2 cellular contexts compared by ENCODE assay signal in the genomic region with DNA sequence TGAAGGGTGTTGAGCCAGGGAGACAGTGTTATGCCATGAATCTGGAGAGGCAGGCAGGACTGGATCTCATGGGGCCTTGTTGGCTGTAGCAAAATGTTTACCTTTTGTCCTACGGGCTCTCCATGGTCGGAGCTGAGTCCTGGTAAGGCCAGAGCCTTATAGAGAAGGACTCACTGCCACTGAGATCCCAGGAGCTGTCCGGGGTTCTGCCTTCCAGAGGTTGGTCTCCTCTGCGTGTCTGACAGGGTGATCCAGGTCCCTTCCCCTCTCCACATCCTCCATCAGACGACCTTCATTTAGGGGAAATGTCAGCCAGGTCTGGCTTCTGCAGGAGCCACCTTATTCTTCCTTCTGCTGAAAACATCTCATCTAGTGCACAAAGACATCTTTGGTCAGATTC.
TF ChIP-seq lines count a peak whose summit lies in the region.

No MANE protein-coding gene starts in this region.

TF ChIP-seq in SK-N-SH, 30 proteins besides CTCF, POLR2A, EP300 and RAD21 (continued from another document):
- TF ChIP-seq, protein P1, sequence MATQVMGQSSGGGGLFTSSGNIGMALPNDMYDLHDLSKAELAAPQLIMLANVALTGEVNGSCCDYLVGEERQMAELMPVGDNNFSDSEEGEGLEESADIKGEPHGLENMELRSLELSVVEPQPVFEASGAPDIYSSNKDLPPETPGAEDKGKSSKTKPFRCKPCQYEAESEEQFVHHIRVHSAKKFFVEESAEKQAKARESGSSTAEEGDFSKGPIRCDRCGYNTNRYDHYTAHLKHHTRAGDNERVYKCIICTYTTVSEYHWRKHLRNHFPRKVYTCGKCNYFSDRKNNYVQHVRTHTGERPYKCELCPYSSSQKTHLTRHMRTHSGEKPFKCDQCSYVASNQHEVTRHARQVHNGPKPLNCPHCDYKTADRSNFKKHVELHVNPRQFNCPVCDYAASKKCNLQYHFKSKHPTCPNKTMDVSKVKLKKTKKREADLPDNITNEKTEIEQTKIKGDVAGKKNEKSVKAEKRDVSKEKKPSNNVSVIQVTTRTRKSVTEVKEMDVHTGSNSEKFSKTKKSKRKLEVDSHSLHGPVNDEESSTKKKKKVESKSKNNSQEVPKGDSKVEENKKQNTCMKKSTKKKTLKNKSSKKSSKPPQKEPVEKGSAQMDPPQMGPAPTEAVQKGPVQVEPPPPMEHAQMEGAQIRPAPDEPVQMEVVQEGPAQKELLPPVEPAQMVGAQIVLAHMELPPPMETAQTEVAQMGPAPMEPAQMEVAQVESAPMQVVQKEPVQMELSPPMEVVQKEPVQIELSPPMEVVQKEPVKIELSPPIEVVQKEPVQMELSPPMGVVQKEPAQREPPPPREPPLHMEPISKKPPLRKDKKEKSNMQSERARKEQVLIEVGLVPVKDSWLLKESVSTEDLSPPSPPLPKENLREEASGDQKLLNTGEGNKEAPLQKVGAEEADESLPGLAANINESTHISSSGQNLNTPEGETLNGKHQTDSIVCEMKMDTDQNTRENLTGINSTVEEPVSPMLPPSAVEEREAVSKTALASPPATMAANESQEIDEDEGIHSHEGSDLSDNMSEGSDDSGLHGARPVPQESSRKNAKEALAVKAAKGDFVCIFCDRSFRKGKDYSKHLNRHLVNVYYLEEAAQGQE (IDR thresholded peaks at IDR 0.05; ENCODE audit: low read depth, low read length) = peak; percentile 69
- no peak for TF ChIP-seq GATA2 (CRISPR knock-in tag; IDR thresholded peaks at IDR 0.05)
- TF ChIP-seq, protein P2, sequence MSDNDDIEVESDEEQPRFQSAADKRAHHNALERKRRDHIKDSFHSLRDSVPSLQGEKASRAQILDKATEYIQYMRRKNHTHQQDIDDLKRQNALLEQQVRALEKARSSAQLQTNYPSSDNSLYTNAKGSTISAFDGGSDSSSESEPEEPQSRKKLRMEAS (IDR thresholded peaks at IDR 0.05; ENCODE audit: low read depth) = no peak
- TF ChIP-seq EZH2phosphoT487 (IDR thresholded peaks at IDR 0.05; ENCODE audit: borderline replicate concordance, low read depth) = no peak
- TF ChIP-seq RFX5 (IDR thresholded peaks at IDR 0.05; ENCODE audit: low read length) = no peak
- TF ChIP-seq TEAD4 (IDR thresholded peaks at IDR 0.05; ENCODE audit: borderline replicate concordance, insufficient read depth) = no peak
- no peak for TF ChIP-seq NRF1 (IDR thresholded peaks at IDR 0.05; ENCODE audit: low read depth, low read length)

TF ChIP-seq in Ishikawa, 13 proteins besides CTCF, POLR2A, EP300 and RAD21 (continued from another document):
- TF ChIP-seq, protein P3, sequence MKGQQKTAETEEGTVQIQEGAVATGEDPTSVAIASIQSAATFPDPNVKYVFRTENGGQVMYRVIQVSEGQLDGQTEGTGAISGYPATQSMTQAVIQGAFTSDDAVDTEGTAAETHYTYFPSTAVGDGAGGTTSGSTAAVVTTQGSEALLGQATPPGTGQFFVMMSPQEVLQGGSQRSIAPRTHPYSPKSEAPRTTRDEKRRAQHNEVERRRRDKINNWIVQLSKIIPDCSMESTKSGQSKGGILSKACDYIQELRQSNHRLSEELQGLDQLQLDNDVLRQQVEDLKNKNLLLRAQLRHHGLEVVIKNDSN (IDR thresholded peaks at IDR 0.05) = no peak
TF ChIP-seq in Ishikawa: peak in this region for 1.
